In the genomic region with DNA sequence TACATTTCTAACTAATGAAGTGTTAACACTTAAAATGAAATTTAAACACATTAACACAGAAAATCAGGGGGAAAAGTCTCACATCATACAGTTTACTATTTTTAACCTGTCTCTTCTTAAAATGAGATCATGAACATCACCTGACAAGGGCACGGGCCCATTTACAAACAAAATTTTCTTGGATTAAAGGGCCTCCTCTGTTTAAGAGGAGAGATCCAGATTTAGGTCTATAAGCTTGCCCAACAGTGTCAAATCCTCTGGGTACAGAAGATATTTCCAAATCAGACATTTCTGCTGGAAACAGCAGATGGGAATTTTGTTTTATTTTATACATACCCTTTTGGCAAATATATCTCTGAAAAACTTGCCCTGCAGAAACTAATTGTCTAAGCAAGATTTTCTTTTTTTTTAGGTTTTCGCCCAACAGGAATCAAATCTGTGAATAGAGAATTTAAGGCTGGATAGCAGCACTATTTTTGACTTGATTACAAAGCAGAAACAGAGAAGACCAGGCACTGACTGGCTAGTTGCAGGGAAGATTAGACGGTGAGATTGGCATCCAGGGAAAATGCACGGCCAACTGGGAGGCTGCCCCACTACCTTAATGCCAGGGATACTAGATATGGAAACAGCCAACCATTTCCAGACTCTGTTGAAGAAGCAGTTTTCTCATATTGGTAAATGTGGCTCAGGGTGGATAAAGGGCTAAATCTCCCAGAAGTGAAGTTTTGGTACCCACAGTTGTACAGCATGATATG, we compare ENCODE assay signal across 1 cellular context.
TF ChIP-seq lines count a peak whose summit lies in the region.

No MANE protein-coding gene starts in this region.

TF ChIP-seq in SK-N-SH treated with all-trans-retinoic acid at 6 μM for 48 hours, 23 proteins besides CTCF, POLR2A, EP300 and RAD21 (continued from another document):
- TF ChIP-seq RARB (CRISPR knock-in tag; IDR thresholded peaks at IDR 0.05) (no peak), ARNTL (CRISPR knock-in tag; IDR thresholded peaks at IDR 0.05; ENCODE audit: borderline replicate concordance, low read depth) (no peak), ZNF565 (CRISPR knock-in tag; conservative IDR thresholded peaks at IDR 0.05; ENCODE audit: low read depth) (no peak), ISL1 (CRISPR knock-in tag; IDR thresholded peaks at IDR 0.05) (no peak), ZNF70 (CRISPR knock-in tag; IDR thresholded peaks at IDR 0.05) (no peak), BACH2 (CRISPR knock-in tag; IDR thresholded peaks at IDR 0.05; ENCODE audit: borderline replicate concordance) (no peak)
- TF ChIP-seq, protein P1, sequence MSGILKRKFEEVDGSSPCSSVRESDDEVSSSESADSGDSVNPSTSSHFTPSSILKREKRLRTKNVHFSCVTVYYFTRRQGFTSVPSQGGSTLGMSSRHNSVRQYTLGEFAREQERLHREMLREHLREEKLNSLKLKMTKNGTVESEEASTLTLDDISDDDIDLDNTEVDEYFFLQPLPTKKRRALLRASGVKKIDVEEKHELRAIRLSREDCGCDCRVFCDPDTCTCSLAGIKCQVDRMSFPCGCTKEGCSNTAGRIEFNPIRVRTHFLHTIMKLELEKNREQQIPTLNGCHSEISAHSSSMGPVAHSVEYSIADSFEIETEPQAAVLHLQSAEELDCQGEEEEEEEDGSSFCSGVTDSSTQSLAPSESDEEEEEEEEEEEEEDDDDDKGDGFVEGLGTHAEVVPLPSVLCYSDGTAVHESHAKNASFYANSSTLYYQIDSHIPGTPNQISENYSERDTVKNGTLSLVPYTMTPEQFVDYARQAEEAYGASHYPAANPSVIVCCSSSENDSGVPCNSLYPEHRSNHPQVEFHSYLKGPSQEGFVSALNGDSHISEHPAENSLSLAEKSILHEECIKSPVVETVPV (CRISPR knock-in tag; IDR thresholded peaks at IDR 0.05): no peak
- TF ChIP-seq, protein P2, sequence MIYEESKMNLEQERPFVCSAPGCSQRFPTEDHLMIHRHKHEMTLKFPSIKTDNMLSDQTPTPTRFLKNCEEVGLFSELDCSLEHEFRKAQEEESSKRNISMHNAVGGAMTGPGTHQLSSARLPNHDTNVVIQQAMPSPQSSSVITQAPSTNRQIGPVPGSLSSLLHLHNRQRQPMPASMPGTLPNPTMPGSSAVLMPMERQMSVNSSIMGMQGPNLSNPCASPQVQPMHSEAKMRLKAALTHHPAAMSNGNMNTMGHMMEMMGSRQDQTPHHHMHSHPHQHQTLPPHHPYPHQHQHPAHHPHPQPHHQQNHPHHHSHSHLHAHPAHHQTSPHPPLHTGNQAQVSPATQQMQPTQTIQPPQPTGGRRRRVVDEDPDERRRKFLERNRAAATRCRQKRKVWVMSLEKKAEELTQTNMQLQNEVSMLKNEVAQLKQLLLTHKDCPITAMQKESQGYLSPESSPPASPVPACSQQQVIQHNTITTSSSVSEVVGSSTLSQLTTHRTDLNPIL (CRISPR knock-in tag; IDR thresholded peaks at IDR 0.05; ENCODE audit: low read depth): no peak
